ENCODE assay signal across 1 cellular context in genomic region chr7:30682131-30683083, GRCh38.
TF ChIP-seq lines count a peak whose summit lies in the region.

Gene CRHR2 (minus strand): TSS chr7:30682456. CDS start chr7:30682280, 176 bp downstream.

TF ChIP-seq in SK-N-SH, 30 proteins besides CTCF, POLR2A, EP300 and RAD21 (continued from another document):
- no peak for TF ChIP-seq REST (IDR thresholded peaks at IDR 0.05; ENCODE audit: low read depth, low read length)
- TF ChIP-seq NRF1 (IDR thresholded peaks at IDR 0.05; ENCODE audit: low read depth, low read length): no peak
- no peak for TF ChIP-seq IRF3 (IDR thresholded peaks at IDR 0.05; ENCODE audit: low read depth, low read length)
- no peak for TF ChIP-seq EZH2phosphoT487 (IDR thresholded peaks at IDR 0.05; ENCODE audit: borderline replicate concordance, low read depth)
- TF ChIP-seq USF1 (IDR thresholded peaks at IDR 0.05; ENCODE audit: borderline replicate concordance, low read depth): no peak
- TF ChIP-seq ZBTB33 (IDR thresholded peaks at IDR 0.05; ENCODE audit: borderline replicate concordance, low read depth): no peak
